In the genomic region with DNA sequence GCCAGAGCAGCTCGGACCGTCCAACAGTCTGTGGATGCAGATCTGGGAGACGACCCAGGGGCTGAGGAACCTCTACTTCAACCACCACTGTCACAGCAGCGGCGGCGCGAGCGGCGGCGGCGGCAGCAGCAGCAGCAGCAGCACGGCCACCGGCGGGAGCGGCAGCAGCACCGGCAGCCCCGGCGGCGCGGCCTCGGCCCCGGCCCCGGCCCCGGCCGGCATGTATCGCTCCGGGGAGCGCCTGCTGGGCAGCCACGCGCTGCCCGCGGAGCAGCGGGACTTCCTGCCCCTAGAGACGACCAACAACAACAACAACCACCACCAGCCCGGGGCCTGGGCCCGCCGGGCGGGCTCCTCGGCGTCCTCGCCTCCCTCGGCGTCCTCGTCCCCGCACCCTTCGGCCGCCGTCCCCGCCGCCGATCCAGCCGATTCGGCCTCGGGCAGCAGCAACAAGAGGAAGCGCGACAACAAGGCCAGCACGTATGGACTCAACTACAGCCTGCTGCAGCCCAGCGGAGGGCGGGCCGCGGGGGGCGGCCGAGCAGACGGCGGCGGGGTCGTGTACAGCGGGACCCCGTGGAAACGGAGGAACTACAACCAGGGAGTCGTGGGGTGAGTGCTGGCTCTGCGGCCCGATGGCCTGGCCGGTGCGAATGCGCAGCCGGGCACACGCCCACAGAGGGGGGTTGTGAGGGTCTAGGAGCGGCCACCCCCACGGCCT, we compare ENCODE assay signal across 8 cellular contexts. TPM values are rescaled to one million over a fixed set of nuclear protein-coding genes. Genes with fewer than 3 reads are reported as not detected.
A peak's percentile ranks its signal among the peaks of the same experiment; 100 is the strongest.
DNase-seq lines count a peak whose midpoint lies in the region; ATAC-seq, FAIRE-seq and TF ChIP-seq lines count a peak whose summit lies in the region.

No MANE protein-coding gene starts in this region.

- peaks cover 11% of the 10 kb centered on the region; the same call in 1 of the 2 replicates for H3K36me3 ChIP-seq in WERI-Rb-1
- peaks cover 0 to 3% (median 0%) of the 10 kb centered on the region in 3 experiments for H3K36me3 ChIP-seq in naive thymus-derived CD4-positive, alpha-beta T cell (ENCODE audit: control insufficient read depth in 2 of 3, insufficient read depth in 3 of 3, low read length in 3 of 3)

- POLR2A ChIA-PET in naive thymus-derived CD4-positive, alpha-beta T cell (lab: Charles Lee) = interaction anchor here (2.3 kb wide), 1 partner anchor 7 kb away, joined by 10 read pairs; no protein-coding TSS in a partner anchor

- CTCF ChIA-PET in naive thymus-derived CD4-positive, alpha-beta T cell (lab: Charles Lee) = no interaction called here

- H3K27me3 ChIP-seq in WERI-Rb-1 (ENCODE audit: insufficient read depth, low read depth, severe bottlenecking) = no peaks in the 10 kb centered on the region
- no peaks in the 10 kb centered on the region for H3K27me3 ChIP-seq in naive thymus-derived CD4-positive, alpha-beta T cell (ENCODE audit: control insufficient read depth in 2 of 2, insufficient read depth in 2 of 2, low read length in 2 of 2)

- peak overlapping the region; percentile 83 to 99 (median 90) for H3K4me3 Mint-ChIP-seq in naive thymus-derived CD4-positive, alpha-beta T cell

- peak overlapping the region in 7 of 9 donors; percentile 26 to 87 (median 80) for H3K27ac Mint-ChIP-seq in naive thymus-derived CD4-positive, alpha-beta T cell

- no peaks in the 10 kb centered on the region for H3K27me3 Mint-ChIP-seq in naive thymus-derived CD4-positive, alpha-beta T cell

- peaks cover 30 to 53% (median 47%) of the 10 kb centered on the region in 7 donors for H3K4me1 Mint-ChIP-seq in naive thymus-derived CD4-positive, alpha-beta T cell

- H3K9me3 ChIP-seq in WERI-Rb-1 (ENCODE audit: severe bottlenecking) = no peaks in the 10 kb centered on the region
- H3K9me3 ChIP-seq in naive thymus-derived CD4-positive, alpha-beta T cell (ENCODE audit: control insufficient read depth in 2 of 3, low read length in 3 of 3) = no peaks in the 10 kb centered on the region

- peaks cover 0 to 16% (median 0%) of the 10 kb centered on the region in 5 donors for H3K36me3 Mint-ChIP-seq in naive thymus-derived CD4-positive, alpha-beta T cell

- TF ChIP-seq CTCF in WERI-Rb-1 (IDR thresholded peaks at IDR 0.05; ENCODE audit: low read depth, low read length) = no peak

- peaks cover 19 to 35% of the 10 kb centered on the region in 2 donors for H3K4me1 ChIP-seq in naive thymus-derived CD4-positive, alpha-beta T cell (ENCODE audit: control insufficient read depth in 2 of 2, insufficient read depth in 2 of 2, low read length in 2 of 2)

- intact Hi-C loops in naive thymus-derived CD4-positive, alpha-beta T cell (cut with micrococcal nuclease) = loop anchor here (1.0 to 10.0 kb wide), 13 partner anchors 8 to 1549 kb away; partner anchors contain the start of genes ADCY7 (in 2 of the 2), BRD7 (in 1 of the 2), CNEP1R1 (in 1 of the 2) and CYLD (in 1 of the 2)

- DNase-seq in Ammon's horn (ENCODE audit: low spot score) (peak; percentile 54), WERI-Rb-1 (peak; percentile 13), erythroblast (lab: John Stamatoyannopoulos, UW) (peak; percentile 64 to 75), urothelium cell line (ENCODE audit: low spot score) (peak; percentile 49), NCI-H526 treated with DMSO at 0.1 percent for 48 hours (lab: John Stamatoyannopoulos, UW) (no peak)
- peak in 1 of 9 donors; percentile 14 for DNase-seq in naive thymus-derived CD4-positive, alpha-beta T cell

- peak overlapping the region; percentile 86 for H3K4me3 ChIP-seq in WERI-Rb-1 (ENCODE audit: low read depth, low read length)
- H3K4me3 ChIP-seq in naive thymus-derived CD4-positive, alpha-beta T cell (ENCODE audit: low read length) = peak overlapping the region; percentile 40

- no peak for TF ChIP-seq POLR2A in erythroblast (IDR thresholded peaks at IDR 0.05; ENCODE audit: low read length)

- FAIRE-seq in urothelium cell line (lab: Jason Lieb, UNC) = no peak

- H3K9me3 Mint-ChIP-seq in naive thymus-derived CD4-positive, alpha-beta T cell = peaks cover 0 to 3% (median 0%) of the 10 kb centered on the region in 11 donors

- H3K27ac ChIP-seq in WERI-Rb-1 = no peak overlapping the region
- peak overlapping the region; percentile 82 for H3K27ac ChIP-seq in naive thymus-derived CD4-positive, alpha-beta T cell (ENCODE audit: low read depth, low read length)

- ATAC-seq in GM19043 (IDR thresholded peaks at IDR 0.05; ENCODE audit: low read depth, unreplicated experiment) (peak; percentile 13), HG03342 (IDR thresholded peaks at IDR 0.05; ENCODE audit: unreplicated experiment) (peak; percentile 3)
- ATAC-seq in naive thymus-derived CD4-positive, alpha-beta T cell = no peak

RNA-seq across cellular contexts. Expression of gene TENT4B, which starts 0.7 kb away (rescaled TPM):
- 10 to 100 TPM; 18.8 to 25.9 (median 23.8) TPM for total RNA-seq in naive thymus-derived CD4-positive, alpha-beta T cell
- 1 to 10 TPM; 5.0 to 5.4 TPM for polyA plus RNA-seq in naive thymus-derived CD4-positive, alpha-beta T cell
